ENCODE assay signal across 1 cellular context in the genomic region with DNA sequence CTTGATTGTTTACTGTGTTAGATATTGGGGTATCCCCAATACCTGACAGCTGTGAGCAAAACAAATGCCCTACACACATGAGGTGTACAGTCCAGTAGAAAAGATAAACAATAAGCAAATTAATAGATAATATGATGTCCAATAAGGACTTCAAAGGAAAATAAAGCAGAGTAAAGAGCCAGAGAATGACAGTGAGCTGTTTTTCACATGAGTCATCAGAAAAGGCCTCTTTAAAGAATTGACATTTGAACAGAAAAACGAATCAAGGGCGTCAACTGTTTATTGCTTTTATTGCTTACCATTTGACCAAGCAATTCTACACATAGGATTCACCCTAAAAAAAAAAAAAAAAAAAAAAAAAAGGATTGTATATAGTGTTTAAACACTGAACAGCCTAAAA.
TF ChIP-seq lines count a peak whose summit lies in the region.

No MANE protein-coding gene starts in this region.

TF ChIP-seq in HCT116, 20 proteins besides CTCF, POLR2A, EP300 and RAD21 (continued from another document):
- TF ChIP-seq, protein P1, sequence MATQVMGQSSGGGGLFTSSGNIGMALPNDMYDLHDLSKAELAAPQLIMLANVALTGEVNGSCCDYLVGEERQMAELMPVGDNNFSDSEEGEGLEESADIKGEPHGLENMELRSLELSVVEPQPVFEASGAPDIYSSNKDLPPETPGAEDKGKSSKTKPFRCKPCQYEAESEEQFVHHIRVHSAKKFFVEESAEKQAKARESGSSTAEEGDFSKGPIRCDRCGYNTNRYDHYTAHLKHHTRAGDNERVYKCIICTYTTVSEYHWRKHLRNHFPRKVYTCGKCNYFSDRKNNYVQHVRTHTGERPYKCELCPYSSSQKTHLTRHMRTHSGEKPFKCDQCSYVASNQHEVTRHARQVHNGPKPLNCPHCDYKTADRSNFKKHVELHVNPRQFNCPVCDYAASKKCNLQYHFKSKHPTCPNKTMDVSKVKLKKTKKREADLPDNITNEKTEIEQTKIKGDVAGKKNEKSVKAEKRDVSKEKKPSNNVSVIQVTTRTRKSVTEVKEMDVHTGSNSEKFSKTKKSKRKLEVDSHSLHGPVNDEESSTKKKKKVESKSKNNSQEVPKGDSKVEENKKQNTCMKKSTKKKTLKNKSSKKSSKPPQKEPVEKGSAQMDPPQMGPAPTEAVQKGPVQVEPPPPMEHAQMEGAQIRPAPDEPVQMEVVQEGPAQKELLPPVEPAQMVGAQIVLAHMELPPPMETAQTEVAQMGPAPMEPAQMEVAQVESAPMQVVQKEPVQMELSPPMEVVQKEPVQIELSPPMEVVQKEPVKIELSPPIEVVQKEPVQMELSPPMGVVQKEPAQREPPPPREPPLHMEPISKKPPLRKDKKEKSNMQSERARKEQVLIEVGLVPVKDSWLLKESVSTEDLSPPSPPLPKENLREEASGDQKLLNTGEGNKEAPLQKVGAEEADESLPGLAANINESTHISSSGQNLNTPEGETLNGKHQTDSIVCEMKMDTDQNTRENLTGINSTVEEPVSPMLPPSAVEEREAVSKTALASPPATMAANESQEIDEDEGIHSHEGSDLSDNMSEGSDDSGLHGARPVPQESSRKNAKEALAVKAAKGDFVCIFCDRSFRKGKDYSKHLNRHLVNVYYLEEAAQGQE (IDR thresholded peaks at IDR 0.05; ENCODE audit: low read depth): no peak
- no peak for TF ChIP-seq FOSL1 (IDR thresholded peaks at IDR 0.05; ENCODE audit: low read depth)
- no peak for TF ChIP-seq CEBPB (IDR thresholded peaks at IDR 0.05; ENCODE audit: low read depth)
- TF ChIP-seq SP1 (IDR thresholded peaks at IDR 0.05; ENCODE audit: low read depth): no peak
- TF ChIP-seq, protein P2, sequence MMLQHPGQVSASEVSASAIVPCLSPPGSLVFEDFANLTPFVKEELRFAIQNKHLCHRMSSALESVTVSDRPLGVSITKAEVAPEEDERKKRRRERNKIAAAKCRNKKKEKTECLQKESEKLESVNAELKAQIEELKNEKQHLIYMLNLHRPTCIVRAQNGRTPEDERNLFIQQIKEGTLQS (IDR thresholded peaks at IDR 0.05): no peak
- no peak for TF ChIP-seq EGR1 (IDR thresholded peaks at IDR 0.05; ENCODE audit: low read depth)
- no peak for TF ChIP-seq POLR2AphosphoS5 (IDR thresholded peaks at IDR 0.05; ENCODE audit: low read depth, low read length)
- TF ChIP-seq TCF7L2 (IDR thresholded peaks at IDR 0.05; ENCODE audit: borderline replicate concordance, extremely low read depth, insufficient read depth, insufficient read length): no peak
- no peak for TF ChIP-seq EZH2 (IDR thresholded peaks at IDR 0.05)
- no peak for TF ChIP-seq YY1 (IDR thresholded peaks at IDR 0.05; ENCODE audit: extremely low read depth, insufficient replicate concordance, low read depth, low read length)
- TF ChIP-seq, protein P3, sequence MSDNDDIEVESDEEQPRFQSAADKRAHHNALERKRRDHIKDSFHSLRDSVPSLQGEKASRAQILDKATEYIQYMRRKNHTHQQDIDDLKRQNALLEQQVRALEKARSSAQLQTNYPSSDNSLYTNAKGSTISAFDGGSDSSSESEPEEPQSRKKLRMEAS (IDR thresholded peaks at IDR 0.05): no peak
TF ChIP-seq in HCT116: peak in this region for 0.
